In genomic region chr3:179181021-179181472, GRCh38 we compare ENCODE assay signal across 8 cellular contexts. TPM values are rescaled to one million over a fixed set of nuclear protein-coding genes. Genes with fewer than 3 reads are reported as not detected.
A peak's percentile ranks its signal among the peaks of the same experiment; 100 is the strongest.
DNase-seq lines count a peak whose midpoint lies in the region; ATAC-seq and TF ChIP-seq lines count a peak whose summit lies in the region.

No MANE protein-coding gene starts in this region.

- intact Hi-C loops in sciatic nerve (cut with DNase I): no loop called here
- intact Hi-C loops in CD4-positive, alpha-beta T cell (cut with DNase I, micrococcal nuclease): no loop called here

- H3K27ac ChIP-seq in CD4-positive, alpha-beta T cell (ENCODE audit: low read depth, low read length): no peak overlapping the region

- no peak for TF ChIP-seq CTCF in chondrocyte (IDR thresholded peaks at IDR 0.05)
- no peak for TF ChIP-seq CTCF in CD4-positive, alpha-beta T cell (IDR thresholded peaks at IDR 0.05)

- H3K9me3 ChIP-seq in CD4-positive, alpha-beta T cell (ENCODE audit: control insufficient read depth, low read length): no peaks in the 10 kb centered on the region

- no peaks in the 10 kb centered on the region for H3K27me3 ChIP-seq in CD4-positive, alpha-beta T cell (ENCODE audit: control insufficient read depth, insufficient read depth, low read length)

- peaks cover 45% of the 10 kb centered on the region for H3K4me1 Mint-ChIP-seq in activated T-cell treated with anti-CD3 and anti-CD28 coated beads, Interleukin-2, amount 50 U/mL, for 4 hours (ENCODE audit: low read depth)
- peaks cover 27% of the 10 kb centered on the region for H3K4me1 Mint-ChIP-seq in chondrocyte (ENCODE audit: low read depth)
- H3K4me1 Mint-ChIP-seq in CD4-positive, alpha-beta T cell (ENCODE audit: low read depth): peaks cover 45% of the 10 kb centered on the region

- DNase-seq in activated T-cell treated with anti-CD3 and anti-CD28 coated beads, Interleukin-2, amount 50 U/mL, for 4 hours: no peak
- DNase-seq in activated T-cell treated with anti-CD3 and anti-CD28 coated beads, Interleukin-2, amount 50 U/mL, for 1 hour: no peak
- DNase-seq in chondrocyte (ENCODE audit: low spot score) (no peak), sciatic nerve (ENCODE audit: low spot score) (no peak), mesenteric fat pad (ENCODE audit: low spot score) (no peak), D341Med (ENCODE audit: low spot score) (no peak)
- no peak for DNase-seq in CD4-positive, alpha-beta T cell

- H3K36me3 Mint-ChIP-seq in activated T-cell treated with anti-CD3 and anti-CD28 coated beads, Interleukin-2, amount 50 U/mL, for 4 hours (ENCODE audit: insufficient read depth): no peaks in the 10 kb centered on the region
- H3K36me3 Mint-ChIP-seq in chondrocyte (ENCODE audit: low read depth): no peaks in the 10 kb centered on the region
- H3K36me3 Mint-ChIP-seq in CD4-positive, alpha-beta T cell (ENCODE audit: low read depth): no peaks in the 10 kb centered on the region

- ATAC-seq in activated T-cell treated with anti-CD3 and anti-CD28 coated beads, Interleukin-2, amount 50 U/mL, for 4 hours: peak; percentile 79 to 84
- ATAC-seq in HG03378 (IDR thresholded peaks at IDR 0.05; ENCODE audit: unreplicated experiment): peak; percentile 69
- ATAC-seq in sciatic nerve: peak; percentile 94
- no peak for ATAC-seq in CD4-positive, alpha-beta T cell (ENCODE audit: poor library complexity)

- CTCF ChIA-PET in CD4-positive, alpha-beta T cell (lab: Charles Lee): interaction anchor here (1.2 kb wide), 1 partner anchor 32 kb away, joined by 3 read pairs; no protein-coding TSS in a partner anchor

- POLR2A ChIA-PET in CD4-positive, alpha-beta T cell (lab: Charles Lee): interaction anchor here (1.2 kb wide), 1 partner anchor 32 kb away, joined by 5 read pairs; no protein-coding TSS in a partner anchor

- no peaks in the 10 kb centered on the region for H3K9me3 Mint-ChIP-seq in activated T-cell treated with anti-CD3 and anti-CD28 coated beads, Interleukin-2, amount 50 U/mL, for 4 hours
- no peaks in the 10 kb centered on the region for H3K9me3 Mint-ChIP-seq in chondrocyte (ENCODE audit: low read depth)
- H3K9me3 Mint-ChIP-seq in CD4-positive, alpha-beta T cell: no peaks in the 10 kb centered on the region

- H3K27ac Mint-ChIP-seq in chondrocyte (ENCODE audit: unreplicated experiment): no peak overlapping the region
- no peak overlapping the region for H3K27ac Mint-ChIP-seq in CD4-positive, alpha-beta T cell

- H3K4me3 Mint-ChIP-seq in activated T-cell treated with anti-CD3 and anti-CD28 coated beads, Interleukin-2, amount 50 U/mL, for 4 hours: no peak overlapping the region
- peak overlapping the region; percentile 13 for H3K4me3 Mint-ChIP-seq in chondrocyte (ENCODE audit: unreplicated experiment)
- H3K4me3 Mint-ChIP-seq in CD4-positive, alpha-beta T cell: no peak overlapping the region

- H3K27me3 Mint-ChIP-seq in activated T-cell treated with anti-CD3 and anti-CD28 coated beads, Interleukin-2, amount 50 U/mL, for 4 hours (ENCODE audit: low read depth): no peaks in the 10 kb centered on the region
- H3K27me3 Mint-ChIP-seq in chondrocyte (ENCODE audit: low read depth): no peaks in the 10 kb centered on the region
- no peaks in the 10 kb centered on the region for H3K27me3 Mint-ChIP-seq in CD4-positive, alpha-beta T cell

RNA-seq across cellular contexts. Expression of gene PIK3CA, which starts 32.9 kb away (rescaled TPM):
- 10 to 100 TPM; 11.4 to 16.1 (median 12.0) TPM for total RNA-seq in activated T-cell treated with anti-CD3 and anti-CD28 coated beads, Interleukin-2, amount 50 U/mL, for 4 hours
- total RNA-seq in chondrocyte (29.0 to 40.5 TPM (median 29.3 TPM) in 3 replicates), sciatic nerve (41.0 TPM), mesenteric fat pad (68.3 TPM)
- 10 to 100 TPM; 57.1 to 63.1 TPM for total RNA-seq in CD4-positive, alpha-beta T cell
